ENCODE assay signal across 8 cellular contexts in genomic region chr1:234980224-234980656, GRCh38.
A peak's percentile ranks its signal among the peaks of the same experiment; 100 is the strongest.
DNase-seq lines count a peak whose midpoint lies in the region; ATAC-seq and TF ChIP-seq lines count a peak whose summit lies in the region.

No MANE protein-coding gene starts in this region.

- H3K36me3 ChIP-seq in left ventricle myocardium inferior (no peaks in the 10 kb centered on the region), mucosa of rectum (ENCODE audit: control insufficient read depth in 2 of 2, insufficient read depth in 2 of 2, low read length in 2 of 2) (no peaks in the 10 kb centered on the region)

- H3K4me3 ChIP-seq in left ventricle myocardium inferior: peak overlapping the region; percentile 36
- peak overlapping the region in 1 of 2 donors; percentile 39 for H3K4me3 ChIP-seq in mucosa of rectum (ENCODE audit: low read length in 2 of 2)

- DNase-seq in left ventricle myocardium inferior: no peak
- no peak for DNase-seq in cardiac septum (ENCODE audit: low spot score)
- no peak for DNase-seq in epidermal melanocyte (ENCODE audit: insufficient read length, low spot score)
- DNase-seq in COR-L47 (lab: John Stamatoyannopoulos, UW): no peak
- no peak for DNase-seq in amniotic stem cell (lab: John Stamatoyannopoulos, UW)

- peak overlapping the region; percentile 89 for H3K27ac ChIP-seq in left ventricle myocardium inferior (replicated peaks)
- peak overlapping the region; percentile 53 for H3K27ac ChIP-seq in angular gyrus (ENCODE audit: low read depth, low read length)
- H3K27ac ChIP-seq in mucosa of rectum (ENCODE audit: low read depth in 2 of 2, low read length in 2 of 2): peak overlapping the region; percentile 94

- H3K9me3 ChIP-seq in left ventricle myocardium inferior (replicated peaks): no peaks in the 10 kb centered on the region
- no peaks in the 10 kb centered on the region for H3K9me3 ChIP-seq in mucosa of rectum (ENCODE audit: control insufficient read depth in 2 of 2, low read length in 2 of 2)

- TF ChIP-seq CTCF in left ventricle myocardium inferior (IDR thresholded peaks at IDR 0.05; ENCODE audit: borderline replicate concordance): no peak

- peak overlapping the region; percentile 53 to 62 for H3K9ac ChIP-seq in mucosa of rectum (ENCODE audit: low read depth in 1 of 2, low read length in 2 of 2)

- H3K27me3 ChIP-seq in left ventricle myocardium inferior (ENCODE audit: low read depth): no peaks in the 10 kb centered on the region
- no peaks in the 10 kb centered on the region for H3K27me3 ChIP-seq in mucosa of rectum (ENCODE audit: control insufficient read depth in 2 of 2, insufficient read depth in 2 of 2, low read length in 2 of 2)

- H3K4me1 ChIP-seq in left ventricle myocardium inferior (peaks cover 68% of the 10 kb centered on the region), mucosa of rectum (ENCODE audit: control insufficient read depth in 2 of 2, insufficient read depth in 2 of 2, low read length in 2 of 2) (peaks cover 49 to 65% of the 10 kb centered on the region in 2 donors)

- intact Hi-C loops in left ventricle myocardium inferior (cut with micrococcal nuclease): loop anchor here (10.0 kb wide), 1 partner anchor 375 kb away; no protein-coding TSS in a partner anchor
- intact Hi-C loops in cardiac septum (cut with DNase I): loop anchor here (5.0 kb wide), 2 partner anchors 258 to 368 kb away; partner anchors contain the start of gene IRF2BP2

- ATAC-seq in HG03025 (IDR thresholded peaks at IDR 0.05; ENCODE audit: low FRiP score, unreplicated experiment): no peak
